11 cellular contexts compared by ENCODE assay signal in the genomic region with DNA sequence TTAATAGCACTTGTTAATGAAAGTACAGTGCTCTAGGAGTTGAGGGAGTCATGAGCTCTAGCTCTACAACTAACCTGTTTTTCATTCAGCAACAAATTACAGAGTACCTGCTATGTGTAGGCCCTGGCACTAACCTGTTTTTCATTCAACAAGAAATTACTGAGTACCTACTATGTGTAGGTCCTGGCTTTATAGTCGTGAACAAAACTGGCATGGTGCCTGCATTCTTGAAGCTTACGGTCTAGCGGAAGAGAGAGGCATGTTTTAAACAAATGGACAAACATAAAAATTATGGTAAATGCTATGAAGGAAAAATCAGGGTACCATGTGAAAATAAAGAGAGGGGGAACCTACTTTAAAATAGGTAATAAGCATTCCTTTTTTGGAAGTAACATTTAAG. TPM values are rescaled to one million over a fixed set of nuclear protein-coding genes. Genes with fewer than 3 reads are reported as not detected.
DNase-seq lines count a peak whose midpoint lies in the region; ATAC-seq, FAIRE-seq and TF ChIP-seq lines count a peak whose summit lies in the region.
"Had no signal": no experiment of that assay in that cellular context is flagged by ENCODE, and none has a peak within 500 bp of the region (broad histone marks: within the 10 kb centered on the region; RNA-seq: fewer than 3 reads in every experiment).

No MANE protein-coding gene starts in this region.

- TF ChIP-seq CTCF in NB4 (IDR thresholded peaks at IDR 0.05; ENCODE audit: low read depth, low read length) (no peak), neural crest cell (conservative IDR thresholded peaks at IDR 0.05) (no peak)

- no peak for FAIRE-seq in GM12892 (lab: Jason Lieb, UNC)

- peak overlapping the region; percentile 85 for H3K27ac Mint-ChIP-seq in neural crest cell (ENCODE audit: unreplicated experiment)

- WGBS in ectodermal cell, 2 experiments: 91% methylated on average over 3 of the region's 3 CpGs

- H3K9me3 Mint-ChIP-seq in neural crest cell: no peaks in the 10 kb centered on the region

- H3K27me3 Mint-ChIP-seq in neural crest cell (ENCODE audit: low read depth): no peaks in the 10 kb centered on the region

- H3K4me1 ChIP-seq in ES-I3 (ENCODE audit: insufficient read depth, low read length) (peaks cover 7% of the 10 kb centered on the region; the same call in 1 of the 2 replicates), ectodermal cell (ENCODE audit: control insufficient read depth, insufficient read depth, low read length) (peaks cover 12% of the 10 kb centered on the region)

- DNase-seq in NB4 (ENCODE audit: low read depth): no peak
- DNase-seq in neural crest cell (ENCODE audit: low read depth, low spot score): no peak
- no peak for DNase-seq in NCI-H774 (lab: John Stamatoyannopoulos, UW)
- no peak for DNase-seq in NCI-H2029 treated with DMSO at 0.1 percent for 48 hours (lab: John Stamatoyannopoulos, UW)
- no peak for DNase-seq in GM12892 (ENCODE audit: insufficient read length)
- DNase-seq: NCI-H2171 treated with DMSO at 0.1 percent for 48 hours, nucleus accumbens, substantia nigra had no signal

- H3K9ac ChIP-seq in ES-I3 (ENCODE audit: low read depth, low read length): 0 out of 2 replicates have a peak overlapping the region, but pooled peaks have one; percentile 98

- H3K36me3 ChIP-seq in ES-I3 (ENCODE audit: insufficient read depth, low read length): peaks cover 18% of the 10 kb centered on the region
- peaks cover 22% of the 10 kb centered on the region for H3K36me3 ChIP-seq in ectodermal cell (ENCODE audit: control insufficient read depth, insufficient read depth, low read length)

- H3K9me3 ChIP-seq in ES-I3 (ENCODE audit: control insufficient read depth, insufficient read depth, low read length) (no peaks in the 10 kb centered on the region), ectodermal cell (ENCODE audit: control insufficient read depth, low read length) (no peaks in the 10 kb centered on the region)

- ATAC-seq in HG02852 (IDR thresholded peaks at IDR 0.05; ENCODE audit: unreplicated experiment): no peak

- peaks cover 25% of the 10 kb centered on the region for H3K36me3 Mint-ChIP-seq in neural crest cell (ENCODE audit: low read depth)

- H3K27me3 ChIP-seq in ectodermal cell (ENCODE audit: control insufficient read depth, insufficient read depth, low read length, poor library complexity, severe bottlenecking): no peaks in the 10 kb centered on the region

- H3K4me3 ChIP-seq in NB4 (ENCODE audit: low read depth, low read length) (peak overlapping the region; percentile 96), ectodermal cell (ENCODE audit: insufficient read depth, low read depth, low read length) (peak overlapping the region; percentile 99)

- H3K4me1 Mint-ChIP-seq in neural crest cell: peaks cover 54% of the 10 kb centered on the region

- H3K4me3 Mint-ChIP-seq in neural crest cell: peak overlapping the region; percentile 96

- TF ChIP-seq POLR2A in NB4 (IDR thresholded peaks at IDR 0.05; ENCODE audit: extremely low read depth, insufficient read length) (no peak), GM12892 (IDR thresholded peaks at IDR 0.05; ENCODE audit: low read depth, low read length) (no peak)

- H3K27ac ChIP-seq in ectodermal cell (ENCODE audit: insufficient read depth, low read depth, low read length, poor library complexity, severe bottlenecking): no peak overlapping the region

RNA-seq across cellular contexts. Expression of gene UBAP2L, which starts 2.2 kb away (rescaled TPM):
- polyA plus RNA-seq in ectodermal cell (2013, experiment 1 of 4): 241 TPM
- 241 TPM for polyA plus RNA-seq in ectodermal cell (2013, experiment 2 of 4)
- 144 TPM for polyA plus RNA-seq in ectodermal cell (2013, experiment 3 of 4)
- polyA plus RNA-seq in ectodermal cell (2013, experiment 4 of 4): 164 TPM
- total RNA-seq in neural crest cell: 256 and 258 TPM in 2 replicates
- 123 TPM for polyA plus RNA-seq in GM12892 (2012; ENCODE audit: missing spikeins)

RNA-seq across cellular contexts. Expression of gene CFAP141, which starts 12.4 kb away (rescaled TPM):
- not detected for polyA plus RNA-seq in ectodermal cell (2013, experiment 1 of 4)
- polyA plus RNA-seq in ectodermal cell (2013, experiment 2 of 4): not detected
- polyA plus RNA-seq in ectodermal cell (2013, experiment 3 of 4): not detected
- not detected for polyA plus RNA-seq in ectodermal cell (2013, experiment 4 of 4)
- not detected in 2 replicates for total RNA-seq in neural crest cell
- not detected for polyA plus RNA-seq in GM12892 (2012; ENCODE audit: missing spikeins)

RNA-seq across cellular contexts. Expression of gene TPM3, which starts 26.6 kb away (rescaled TPM):
- 444 TPM for polyA plus RNA-seq in ectodermal cell (2013, experiment 1 of 4)
- 421 TPM for polyA plus RNA-seq in ectodermal cell (2013, experiment 2 of 4)
- polyA plus RNA-seq in ectodermal cell (2013, experiment 3 of 4): 304 TPM
- 341 TPM for polyA plus RNA-seq in ectodermal cell (2013, experiment 4 of 4)
- total RNA-seq in neural crest cell: 364 and 373 TPM in 2 replicates
- polyA plus RNA-seq in GM12892 (2012; ENCODE audit: missing spikeins): 390 TPM

RNA-seq across cellular contexts. Expression of gene HAX1, which starts 53.9 kb away (rescaled TPM):
- polyA plus RNA-seq in ectodermal cell (2013, experiment 1 of 4): 72.0 TPM
- 67.4 TPM for polyA plus RNA-seq in ectodermal cell (2013, experiment 2 of 4)
- 60.4 TPM for polyA plus RNA-seq in ectodermal cell (2013, experiment 3 of 4)
- polyA plus RNA-seq in ectodermal cell (2013, experiment 4 of 4): 77.4 TPM
- 63.4 and 63.7 TPM in 2 replicates for total RNA-seq in neural crest cell
- 107 TPM for polyA plus RNA-seq in GM12892 (2012; ENCODE audit: missing spikeins)
